13 cellular contexts compared by ENCODE assay signal in genomic region chr18:56139792-56140254, GRCh38.
A peak's percentile ranks its signal among the peaks of the same experiment; 100 is the strongest.
DNase-seq lines count a peak whose midpoint lies in the region; ATAC-seq and TF ChIP-seq lines count a peak whose summit lies in the region.
"Had no signal": no experiment of that assay in that cellular context is flagged by ENCODE, and none has a peak within 500 bp of the region (broad histone marks: within the 10 kb centered on the region; RNA-seq: fewer than 3 reads in every experiment).

No MANE protein-coding gene starts in this region.

- no peak for TF ChIP-seq CTCF in sigmoid colon (IDR thresholded peaks at IDR 0.05)
- TF ChIP-seq CTCF in CD4-positive, alpha-beta T cell (IDR thresholded peaks at IDR 0.05) = no peak

- H3K4me3 ChIP-seq in sigmoid colon = no peak overlapping the region
- H3K4me3 ChIP-seq: neural progenitor cell, SK-N-MC had no signal

- no peak for TF ChIP-seq POLR2A in sigmoid colon (IDR thresholded peaks at IDR 0.05)

- no peaks in the 10 kb centered on the region for H3K4me1 Mint-ChIP-seq in activated CD4-positive, alpha-beta T cell treated with anti-CD3 and anti-CD28 coated beads for 36 hours
- no peaks in the 10 kb centered on the region for H3K4me1 Mint-ChIP-seq in CD4-positive, alpha-beta T cell (ENCODE audit: low read depth)
- H3K4me1 Mint-ChIP-seq: CD4-positive, CD25-positive, alpha-beta regulatory T cell; neural progenitor cell had no signal

- no peak for ATAC-seq in GM18909 (IDR thresholded peaks at IDR 0.05; ENCODE audit: poor library complexity, unreplicated experiment)
- ATAC-seq in activated CD4-positive, alpha-beta T cell treated with anti-CD3 and anti-CD28 coated beads for 36 hours = no peak
- no peak for ATAC-seq in CD4-positive, alpha-beta T cell (ENCODE audit: poor library complexity)

- peak; percentile 97 for DNase-seq in EH (ENCODE audit: low read depth)
- peak in 41 of 61 donors; percentile 1 to 63 (median 30) for DNase-seq in caudate nucleus (lab: John Stamatoyannopoulos, UW)
- peak in 37 of 51 donors; percentile 4 to 73 (median 36) for DNase-seq in hypothalamus (lab: John Stamatoyannopoulos, UW)
- DNase-seq in sigmoid colon = no peak
- no peak for DNase-seq in activated CD4-positive, alpha-beta T cell treated with anti-CD3 and anti-CD28 coated beads for 36 hours
- DNase-seq in CD4-positive, alpha-beta T cell = no peak
- DNase-seq in stimulated activated CD4-positive, alpha-beta T cell treated with anti-CD3 and anti-CD28 coated beads, Interleukin-4, amount 100 ng/mL, for 4 hours = no peak
- DNase-seq: CD4-positive, CD25-positive, alpha-beta regulatory T cell; central memory CD4-positive, alpha-beta T cell; NCI-H524 had no signal

- H3K27me3 Mint-ChIP-seq in activated CD4-positive, alpha-beta T cell treated with anti-CD3 and anti-CD28 coated beads for 36 hours = no peaks in the 10 kb centered on the region
- H3K27me3 Mint-ChIP-seq in CD4-positive, alpha-beta T cell = no peaks in the 10 kb centered on the region
- H3K27me3 Mint-ChIP-seq: CD4-positive, CD25-positive, alpha-beta regulatory T cell had no signal

- H3K27ac ChIP-seq in caudate nucleus (ENCODE audit: low read depth, low read length) (peak overlapping the region; percentile 11), sigmoid colon (peak overlapping the region; percentile 37 to 70 (median 57))
- H3K27ac ChIP-seq in CD4-positive, alpha-beta T cell (ENCODE audit: low read depth, low read length) = no peak overlapping the region
- H3K27ac ChIP-seq: neural progenitor cell, SK-N-MC had no signal

- no peaks in the 10 kb centered on the region for H3K9me3 ChIP-seq in sigmoid colon
- no peaks in the 10 kb centered on the region for H3K9me3 ChIP-seq in CD4-positive, alpha-beta T cell (ENCODE audit: control insufficient read depth, low read length)

- no peaks in the 10 kb centered on the region for H3K36me3 Mint-ChIP-seq in activated CD4-positive, alpha-beta T cell treated with anti-CD3 and anti-CD28 coated beads for 36 hours (ENCODE audit: low read depth)
- H3K36me3 Mint-ChIP-seq in CD4-positive, alpha-beta T cell (ENCODE audit: low read depth) = no peaks in the 10 kb centered on the region
- H3K36me3 Mint-ChIP-seq: CD4-positive, CD25-positive, alpha-beta regulatory T cell; neural progenitor cell had no signal

- TF ChIP-seq EP300 in sigmoid colon (IDR thresholded peaks at IDR 0.05) = peak in 2 of 4 donors; percentile 18 to 40

- H3K4me1 ChIP-seq in sigmoid colon = peaks cover 0 to 15% (median 13%) of the 10 kb centered on the region in 4 donors
- H3K4me1 ChIP-seq: neural progenitor cell had no signal

- H3K4me3 Mint-ChIP-seq in activated CD4-positive, alpha-beta T cell treated with anti-CD3 and anti-CD28 coated beads for 36 hours = no peak overlapping the region
- no peak overlapping the region for H3K4me3 Mint-ChIP-seq in CD4-positive, alpha-beta T cell
- H3K4me3 Mint-ChIP-seq: CD4-positive, CD25-positive, alpha-beta regulatory T cell; neural progenitor cell had no signal

- no peak overlapping the region for H3K27ac Mint-ChIP-seq in activated CD4-positive, alpha-beta T cell treated with anti-CD3 and anti-CD28 coated beads for 36 hours
- H3K27ac Mint-ChIP-seq in CD4-positive, alpha-beta T cell = no peak overlapping the region
- H3K27ac Mint-ChIP-seq: CD4-positive, CD25-positive, alpha-beta regulatory T cell; neural progenitor cell had no signal

- WGBS in sigmoid colon, 2 donors = 76% methylated on average over 8 of the region's 8 CpGs

- H3K9me3 Mint-ChIP-seq in activated CD4-positive, alpha-beta T cell treated with anti-CD3 and anti-CD28 coated beads for 36 hours (ENCODE audit: low read depth) = no peaks in the 10 kb centered on the region
- no peaks in the 10 kb centered on the region for H3K9me3 Mint-ChIP-seq in CD4-positive, alpha-beta T cell
- H3K9me3 Mint-ChIP-seq: neural progenitor cell had no signal

- H3K27me3 ChIP-seq in sigmoid colon = no peaks in the 10 kb centered on the region
- no peaks in the 10 kb centered on the region for H3K27me3 ChIP-seq in CD4-positive, alpha-beta T cell (ENCODE audit: control insufficient read depth, insufficient read depth, low read length)
- H3K27me3 ChIP-seq: neural progenitor cell had no signal

- intact Hi-C loops in sigmoid colon (cut with DNase I) = no loop called here
- intact Hi-C loops in activated CD4-positive, alpha-beta T cell treated with anti-CD3 and anti-CD28 coated beads for 36 hours (cut with DNase I, micrococcal nuclease) = no loop called here
- intact Hi-C loops in CD4-positive, alpha-beta T cell (cut with DNase I, micrococcal nuclease) = no loop called here

- no peaks in the 10 kb centered on the region for H3K36me3 ChIP-seq in sigmoid colon
- H3K36me3 ChIP-seq: neural progenitor cell had no signal

- CTCF ChIA-PET in activated CD4-positive, alpha-beta T cell treated with anti-CD3 and anti-CD28 coated beads for 36 hours (lab: Charles Lee) = interaction anchor here (1.0 kb wide), 1 partner anchor 178 kb away, joined by 3 read pairs; no protein-coding TSS in a partner anchor
- CTCF ChIA-PET in CD4-positive, alpha-beta T cell (lab: Charles Lee) = no interaction called here

- POLR2A ChIA-PET in activated CD4-positive, alpha-beta T cell treated with anti-CD3 and anti-CD28 coated beads for 36 hours (lab: Charles Lee) = no interaction called here
- POLR2A ChIA-PET in CD4-positive, alpha-beta T cell (lab: Charles Lee) = no interaction called here

Comparison
In these comparisons a context has a peak if more than half of its experiments do, and no peak if none do; other contexts are left out.
1. DNase-seq: peak in EH (single experiment), caudate nucleus (41 of 61) and hypothalamus (37 of 51); none in sigmoid colon (single experiment), activated CD4-positive, alpha-beta T cell treated with anti-CD3 and anti-CD28 coated beads for 36 hours (single experiment), CD4-positive, alpha-beta T cell (0 of 10) and stimulated activated CD4-positive, alpha-beta T cell treated with anti-CD3 and anti-CD28 coated beads, Interleukin-4, amount 100 ng/mL, for 4 hours (0 of 2).